ENCODE assay signal across 9 cellular contexts in the genomic region with DNA sequence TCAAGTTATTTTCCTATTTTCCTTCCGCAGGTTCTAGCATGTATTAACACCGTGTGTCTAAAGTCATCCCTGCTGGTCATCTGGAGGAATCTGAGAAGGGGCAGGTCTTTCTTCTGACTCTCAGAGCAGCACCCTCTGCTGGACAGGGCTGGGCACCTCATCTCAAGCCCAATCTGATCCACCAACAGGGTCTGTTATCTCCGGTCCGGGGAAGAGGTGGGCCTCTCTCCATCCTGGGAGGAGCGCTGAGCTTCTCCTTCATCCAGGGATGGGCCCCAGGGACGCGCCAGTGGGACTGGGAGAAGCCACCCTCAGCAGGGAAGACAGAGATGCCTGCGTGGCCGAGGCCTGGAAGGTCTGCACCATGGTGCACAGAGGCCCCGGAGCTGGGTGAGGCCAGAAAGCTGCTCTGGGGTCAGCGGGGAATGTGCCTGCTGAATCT. TPM values are rescaled to one million over a fixed set of nuclear protein-coding genes. Genes with fewer than 3 reads are reported as not detected.
DNase-seq lines count a peak whose midpoint lies in the region; ATAC-seq and TF ChIP-seq lines count a peak whose summit lies in the region.
"Had no signal": no experiment of that assay in that cellular context is flagged by ENCODE, and none has a peak within 500 bp of the region (broad histone marks: within the 10 kb centered on the region; RNA-seq: fewer than 3 reads in every experiment).

No MANE protein-coding gene starts in this region.

- H3K4me1 Mint-ChIP-seq in activated CD8-positive, alpha-beta memory T cell treated with anti-CD3 and anti-CD28 coated beads, Interleukin-2, amount 10 ng/mL, durations not matched to agents 7 days and 5 days = no peaks in the 10 kb centered on the region
- peaks cover 0 to 3% (median 0%) of the 10 kb centered on the region in 7 donors for H3K4me1 Mint-ChIP-seq in naive thymus-derived CD4-positive, alpha-beta T cell

- H3K4me1 ChIP-seq in esophagus muscularis mucosa (peaks cover 0 to 10% (median 3%) of the 10 kb centered on the region in 4 donors), transverse colon (no peaks in the 10 kb centered on the region)
- H3K4me1 ChIP-seq in naive thymus-derived CD4-positive, alpha-beta T cell (ENCODE audit: control insufficient read depth in 2 of 2, insufficient read depth in 2 of 2, low read length in 2 of 2) = no peaks in the 10 kb centered on the region

- H3K27ac Mint-ChIP-seq in activated CD8-positive, alpha-beta memory T cell treated with anti-CD3 and anti-CD28 coated beads, Interleukin-2, amount 10 ng/mL, durations not matched to agents 7 days and 5 days = no peak overlapping the region
- no peak overlapping the region for H3K27ac Mint-ChIP-seq in naive thymus-derived CD4-positive, alpha-beta T cell
- H3K27ac Mint-ChIP-seq: stimulated activated naive CD8-positive, alpha-beta T cell treated with anti-CD3 and anti-CD28 coated beads, Interleukin-15, Interleukin-2, amounts not matched to agents 100 ng/mL and 50 ng/mL, for 24 hours had no signal

- 37% methylated on average over 11 of the region's 11 CpGs for WGBS in esophagus muscularis mucosa
- WGBS in transverse colon (ENCODE audit: low coverage in 1 of 2), 2 donors = 0 to 32% methylated on average over 2 to 11 of the region's 11 CpGs

- H3K27me3 ChIP-seq in esophagus muscularis mucosa (no peaks in the 10 kb centered on the region), transverse colon (no peaks in the 10 kb centered on the region)
- no peaks in the 10 kb centered on the region for H3K27me3 ChIP-seq in naive thymus-derived CD4-positive, alpha-beta T cell (ENCODE audit: control insufficient read depth in 2 of 2, insufficient read depth in 2 of 2, low read length in 2 of 2)

- peak; percentile 47 for ATAC-seq in activated CD8-positive, alpha-beta memory T cell treated with anti-CD3 and anti-CD28 coated beads, Interleukin-2, amount 10 ng/mL, durations not matched to agents 7 days and 5 days
- ATAC-seq in naive thymus-derived CD4-positive, alpha-beta T cell = peak; percentile 84
- no peak for ATAC-seq in HG02763 (IDR thresholded peaks at IDR 0.05; ENCODE audit: unreplicated experiment)
- no peak for ATAC-seq in HG02610 (IDR thresholded peaks at IDR 0.05; ENCODE audit: unreplicated experiment)

- TF ChIP-seq POLR2A in esophagus muscularis mucosa (IDR thresholded peaks at IDR 0.05; ENCODE audit: low read depth) = no peak
- TF ChIP-seq POLR2A in transverse colon (IDR thresholded peaks at IDR 0.05) = no peak

- no peak overlapping the region for H3K27ac ChIP-seq in esophagus muscularis mucosa (replicated peaks in 1 of 4)
- no peak overlapping the region for H3K27ac ChIP-seq in naive thymus-derived CD4-positive, alpha-beta T cell (ENCODE audit: low read depth, low read length)
- no peak overlapping the region for H3K27ac ChIP-seq in transverse colon

- in situ Hi-C loops in transverse colon (cut with MboI; ENCODE audit: low pct_ligation_motif_present in 1 of 4, low pct_unique_long_range_greater_than_20kb in 1 of 4, low sequenced_read_pairs in 3 of 4) = loop anchor here in 1 of 4 donors (10.0 kb wide), 1 partner anchor 317 kb away; a partner anchor contains a TSS

- CTCF ChIA-PET in activated CD8-positive, alpha-beta memory T cell treated with anti-CD3 and anti-CD28 coated beads, Interleukin-2, amount 10 ng/mL, durations not matched to agents 7 days and 5 days (lab: Charles Lee) = no interaction called here
- CTCF ChIA-PET in naive thymus-derived CD4-positive, alpha-beta T cell (lab: Charles Lee) = interaction anchor here (1.2 kb wide), 1 partner anchor 19 kb away, joined by 3 read pairs; no protein-coding TSS in a partner anchor

- DNase-seq in GM04504 (ENCODE audit: low read depth) (peak; percentile 33), NCI-H2227 (lab: John Stamatoyannopoulos, UW; ENCODE audit: unreplicated experiment) (peak; percentile 78), esophagus muscularis mucosa (ENCODE audit: extremely low spot score) (no peak), transverse colon (peak; percentile 53)
- peak; percentile 49 for DNase-seq in activated CD8-positive, alpha-beta memory T cell treated with anti-CD3 and anti-CD28 coated beads, Interleukin-2, amount 10 ng/mL, durations not matched to agents 7 days and 5 days
- DNase-seq in naive thymus-derived CD4-positive, alpha-beta T cell = peak; percentile 7 to 47 (median 35)

- POLR2A ChIA-PET in naive thymus-derived CD4-positive, alpha-beta T cell (lab: Charles Lee) = interaction anchor here (0.6 kb wide), 1 partner anchor 25 kb away, joined by 3 read pairs; no protein-coding TSS in a partner anchor

- no peak overlapping the region for H3K4me3 Mint-ChIP-seq in activated CD8-positive, alpha-beta memory T cell treated with anti-CD3 and anti-CD28 coated beads, Interleukin-2, amount 10 ng/mL, durations not matched to agents 7 days and 5 days
- H3K4me3 Mint-ChIP-seq in naive thymus-derived CD4-positive, alpha-beta T cell = no peak overlapping the region
- H3K4me3 Mint-ChIP-seq: stimulated activated naive CD8-positive, alpha-beta T cell treated with anti-CD3 and anti-CD28 coated beads, Interleukin-15, Interleukin-2, amounts not matched to agents 100 ng/mL and 50 ng/mL, for 24 hours had no signal

- H3K36me3 ChIP-seq in esophagus muscularis mucosa (no peaks in the 10 kb centered on the region), transverse colon (no peaks in the 10 kb centered on the region)
- H3K36me3 ChIP-seq in naive thymus-derived CD4-positive, alpha-beta T cell (ENCODE audit: control insufficient read depth in 2 of 3, insufficient read depth in 3 of 3, low read length in 3 of 3) = no peaks in the 10 kb centered on the region

- intact Hi-C loops in esophagus muscularis mucosa (cut with DNase I) (loop anchor here (10.0 kb wide), 1 partner anchor 317 kb away; a partner anchor contains a TSS), transverse colon (cut with DNase I; ENCODE audit: low total_unique reads) (no loop called here)
- intact Hi-C loops in naive thymus-derived CD4-positive, alpha-beta T cell (cut with micrococcal nuclease) = loop anchor here (1.0 kb wide), 1 partner anchor 87 kb away; no protein-coding TSS in a partner anchor

- TF ChIP-seq EP300 in esophagus muscularis mucosa (IDR thresholded peaks at IDR 0.05) (no peak), transverse colon (IDR thresholded peaks at IDR 0.05; ENCODE audit: low read depth) (no peak)

- no peak overlapping the region for H3K4me3 ChIP-seq in esophagus muscularis mucosa
- no peak overlapping the region for H3K4me3 ChIP-seq in naive thymus-derived CD4-positive, alpha-beta T cell (ENCODE audit: low read length)
- no peak overlapping the region for H3K4me3 ChIP-seq in transverse colon

- peaks cover 5% of the 10 kb centered on the region for H3K9me3 Mint-ChIP-seq in activated CD8-positive, alpha-beta memory T cell treated with anti-CD3 and anti-CD28 coated beads, Interleukin-2, amount 10 ng/mL, durations not matched to agents 7 days and 5 days (ENCODE audit: low read depth)
- H3K9me3 Mint-ChIP-seq in naive thymus-derived CD4-positive, alpha-beta T cell = peaks cover 0 to 19% (median 3%) of the 10 kb centered on the region in 11 donors
- H3K9me3 Mint-ChIP-seq: stimulated activated naive CD8-positive, alpha-beta T cell treated with anti-CD3 and anti-CD28 coated beads, Interleukin-15, Interleukin-2, amounts not matched to agents 100 ng/mL and 50 ng/mL, for 24 hours had no signal

- H3K9me3 ChIP-seq in esophagus muscularis mucosa = no peaks in the 10 kb centered on the region
- no peaks in the 10 kb centered on the region for H3K9me3 ChIP-seq in naive thymus-derived CD4-positive, alpha-beta T cell (ENCODE audit: control insufficient read depth in 2 of 3, low read length in 3 of 3)
- H3K9me3 ChIP-seq in transverse colon = no peaks in the 10 kb centered on the region

- no peaks in the 10 kb centered on the region for H3K27me3 Mint-ChIP-seq in activated CD8-positive, alpha-beta memory T cell treated with anti-CD3 and anti-CD28 coated beads, Interleukin-2, amount 10 ng/mL, durations not matched to agents 7 days and 5 days
- H3K27me3 Mint-ChIP-seq in naive thymus-derived CD4-positive, alpha-beta T cell = peaks cover 0 to 8% (median 5%) of the 10 kb centered on the region in 5 donors

- no peaks in the 10 kb centered on the region for H3K36me3 Mint-ChIP-seq in activated CD8-positive, alpha-beta memory T cell treated with anti-CD3 and anti-CD28 coated beads, Interleukin-2, amount 10 ng/mL, durations not matched to agents 7 days and 5 days
- no peaks in the 10 kb centered on the region for H3K36me3 Mint-ChIP-seq in naive thymus-derived CD4-positive, alpha-beta T cell

- peak; percentile 65 to 81 (median 80) for TF ChIP-seq CTCF in esophagus muscularis mucosa (IDR thresholded peaks at IDR 0.05)
- TF ChIP-seq CTCF in transverse colon (IDR thresholded peaks at IDR 0.05) = peak; percentile 55 to 60 (median 58)

RNA-seq across cellular contexts. Expression of a gene that starts 26.0 kb away (rescaled TPM):
- 10 to 100 TPM; 16.6 to 26.5 TPM for total RNA-seq in activated CD8-positive, alpha-beta memory T cell treated with anti-CD3 and anti-CD28 coated beads, Interleukin-2, amount 10 ng/mL, durations not matched to agents 7 days and 5 days
- total RNA-seq in esophagus muscularis mucosa (10 to 100 TPM; 12.0 to 19.4 (median 16.3) TPM), transverse colon (10 to 100 TPM in 1 of 4 donors, 1 to 10 TPM in 3; 3.7 to 15.7 (median 5.8) TPM)
- total RNA-seq in naive thymus-derived CD4-positive, alpha-beta T cell = 100 to 1,000 TPM in 2 of 5 experiments, 10 to 100 TPM in 3; 18.1 to 318 (median 68.6) TPM
- 10 to 100 TPM; 35.0 to 52.1 TPM for polyA plus RNA-seq in naive thymus-derived CD4-positive, alpha-beta T cell

RNA-seq across cellular contexts. Expression of a gene that starts 44.4 kb away (rescaled TPM):
- total RNA-seq in activated CD8-positive, alpha-beta memory T cell treated with anti-CD3 and anti-CD28 coated beads, Interleukin-2, amount 10 ng/mL, durations not matched to agents 7 days and 5 days = 1 to 10 TPM; 5.5 TPM
- total RNA-seq in esophagus muscularis mucosa (1 to 10 TPM; 1.7 to 3.5 (median 3.2) TPM), transverse colon (1 to 10 TPM; 1.9 to 3.8 (median 3.3) TPM)
- 10 to 100 TPM in 1 of 5 experiments, 1 to 10 TPM in 4; 2.5 to 11.2 (median 4.6) TPM for total RNA-seq in naive thymus-derived CD4-positive, alpha-beta T cell
- polyA plus RNA-seq in naive thymus-derived CD4-positive, alpha-beta T cell = 1 to 10 TPM; 3.9 to 7.0 TPM

Comparison
In these comparisons a context has a peak if more than half of its experiments do, and no peak if none do; other contexts are left out.
1. ATAC-seq: peak in activated CD8-positive, alpha-beta memory T cell treated with anti-CD3 and anti-CD28 coated beads, Interleukin-2, amount 10 ng/mL, durations not matched to agents 7 days and 5 days (single experiment) and naive thymus-derived CD4-positive, alpha-beta T cell (single experiment); none in HG02763 (single experiment) and HG02610 (single experiment).